ENCODE assay signal across 1 cellular context in genomic region chr5:149960272-149961185, GRCh38.
TF ChIP-seq lines count a peak whose summit lies in the region.

TSS of gene SLC26A2 (plus strand) at chr5:149960758. CDS start at chr5:149977653, 16,895 bp downstream.

TF ChIP-seq in HepG2, 621 proteins besides CTCF, POLR2A, EP300 and RAD21 (continued from another document):
- TF ChIP-seq, protein P1, sequence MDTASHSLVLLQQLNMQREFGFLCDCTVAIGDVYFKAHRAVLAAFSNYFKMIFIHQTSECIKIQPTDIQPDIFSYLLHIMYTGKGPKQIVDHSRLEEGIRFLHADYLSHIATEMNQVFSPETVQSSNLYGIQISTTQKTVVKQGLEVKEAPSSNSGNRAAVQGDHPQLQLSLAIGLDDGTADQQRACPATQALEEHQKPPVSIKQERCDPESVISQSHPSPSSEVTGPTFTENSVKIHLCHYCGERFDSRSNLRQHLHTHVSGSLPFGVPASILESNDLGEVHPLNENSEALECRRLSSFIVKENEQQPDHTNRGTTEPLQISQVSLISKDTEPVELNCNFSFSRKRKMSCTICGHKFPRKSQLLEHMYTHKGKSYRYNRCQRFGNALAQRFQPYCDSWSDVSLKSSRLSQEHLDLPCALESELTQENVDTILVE (CRISPR knock-in tag; IDR thresholded peaks at IDR 0.05): peak; percentile 87
- TF ChIP-seq NFYB (CRISPR knock-in tag; IDR thresholded peaks at IDR 0.05) (peak; percentile 99), ZNF589 (CRISPR knock-in tag; conservative IDR thresholded peaks at IDR 0.05) (peak; percentile 72; the same call in 1 of the 2 replicates)
